Comparison of ENCODE assay signal across 11 cellular contexts in genomic region chr4:146545102-146545501, GRCh38. TPM values are rescaled to one million over a fixed set of nuclear protein-coding genes. Genes with fewer than 3 reads are reported as not detected.
DNase-seq lines count a peak whose midpoint lies in the region; ATAC-seq and TF ChIP-seq lines count a peak whose summit lies in the region.
"Had no signal": no experiment of that assay in that cellular context is flagged by ENCODE, and none has a peak within 500 bp of the region (broad histone marks: within the 10 kb centered on the region; RNA-seq: fewer than 3 reads in every experiment).

No MANE protein-coding gene starts in this region.

- TF ChIP-seq CTCF in MCF 10A (IDR thresholded peaks at IDR 0.05; ENCODE audit: unreplicated experiment): peak; percentile 28
- TF ChIP-seq CTCF in breast epithelium (IDR thresholded peaks at IDR 0.05): no peak
- TF ChIP-seq CTCF in upper lobe of right lung (IDR thresholded peaks at IDR 0.05): peak; percentile 13

- no TSS peak for BruUV-seq in MCF 10A (replicated peaks; lab: Mats Ljungman, UMichigan)

- no peaks in the 10 kb centered on the region for H3K27me3 ChIP-seq in breast epithelium
- 0 out of 2 replicates have a peak, but pooled peaks cover 2% of the 10 kb centered on the region for H3K27me3 ChIP-seq in Karpas-422 (ENCODE audit: low read length)
- H3K27me3 ChIP-seq in upper lobe of right lung: no peaks in the 10 kb centered on the region

- H3K4me1 ChIP-seq in breast epithelium (no peaks in the 10 kb centered on the region), Karpas-422 (ENCODE audit: low read length) (no peaks in the 10 kb centered on the region), upper lobe of right lung (no peaks in the 10 kb centered on the region)

- H3K27ac ChIP-seq in breast epithelium: no peak overlapping the region
- no peak overlapping the region for H3K27ac ChIP-seq in Karpas-422 (ENCODE audit: low read length)
- no peak overlapping the region for H3K27ac ChIP-seq in upper lobe of right lung

- peaks cover 13% of the 10 kb centered on the region for H3K27me3 Mint-ChIP-seq in MCF 10A (ENCODE audit: insufficient read depth, unreplicated experiment)
- peaks cover 3% of the 10 kb centered on the region for H3K27me3 Mint-ChIP-seq in activated naive CD4-positive, alpha-beta T cell treated with anti-CD3 and anti-CD28 coated beads, Interleukin-2, amount 10 ng/mL, durations not matched to agents 7 days and 5 days

- H3K9ac ChIP-seq in Karpas-422 (ENCODE audit: low read length): no peak overlapping the region

- H3K4me2 ChIP-seq in Karpas-422 (ENCODE audit: low read depth, low read length, poor library complexity, severe bottlenecking): no peak overlapping the region

- H2AFZ ChIP-seq in Karpas-422 (ENCODE audit: low read length): no peak overlapping the region

- H3K4me3 ChIP-seq in breast epithelium (no peak overlapping the region), Karpas-422 (ENCODE audit: low read length) (no peak overlapping the region), upper lobe of right lung (no peak overlapping the region)

- CTCF ChIA-PET in MCF 10A (lab: Yijun Ruan, JAX): interaction anchor here (0.6 to 2.0 kb wide), 8 partner anchors 9 to 1815 kb away, joined by 3 to 5 read pairs (median 4); no protein-coding TSS in a partner anchor
- CTCF ChIA-PET in activated naive CD4-positive, alpha-beta T cell treated with anti-CD3 and anti-CD28 coated beads, Interleukin-2, amount 10 ng/mL, durations not matched to agents 7 days and 5 days (lab: Charles Lee): no interaction called here

- no peaks in the 10 kb centered on the region for H3K79me2 ChIP-seq in Karpas-422 (ENCODE audit: low read length)

- H3K36me3 Mint-ChIP-seq in MCF 10A (ENCODE audit: insufficient read depth, unreplicated experiment): peaks cover 6% of the 10 kb centered on the region
- H3K36me3 Mint-ChIP-seq in activated naive CD4-positive, alpha-beta T cell treated with anti-CD3 and anti-CD28 coated beads, Interleukin-2, amount 10 ng/mL, durations not matched to agents 7 days and 5 days: no peaks in the 10 kb centered on the region

- peak; percentile 68 for ATAC-seq in upper lobe of right lung

- peaks cover 0 to 5% of the 10 kb centered on the region in 2 donors for H3K9me3 ChIP-seq in breast epithelium
- no peaks in the 10 kb centered on the region for H3K9me3 ChIP-seq in Karpas-422 (ENCODE audit: low read length)
- H3K9me3 ChIP-seq in upper lobe of right lung: no peaks in the 10 kb centered on the region

- intact Hi-C loops in MCF 10A (cut with micrococcal nuclease) (loop anchor here (1.0 kb wide), 1 partner anchor 370 kb away; no protein-coding TSS in a partner anchor), breast epithelium (cut with DNase I; ENCODE audit: low total_unique reads) (no loop called here), upper lobe of right lung (cut with DNase I) (no loop called here)

- TF ChIP-seq POLR2A in breast epithelium (IDR thresholded peaks at IDR 0.05): no peak

- DNase-seq in MCF 10A (ENCODE audit: unreplicated experiment) (peak; percentile 62), breast epithelium (ENCODE audit: low spot score in 2 of 2) (no peak), Karpas-422 (peak; percentile 78), cerebellar cortex (ENCODE audit: low spot score) (peak; percentile 11), upper lobe of right lung (no peak), NCI-H2171 (lab: John Stamatoyannopoulos, UW) (no peak), NCI-H2171 treated with DMSO at 0.1 percent for 48 hours (lab: John Stamatoyannopoulos, UW) (no peak)
- no peak for DNase-seq in activated naive CD4-positive, alpha-beta T cell treated with anti-CD3 and anti-CD28 coated beads, Interleukin-2, amount 10 ng/mL, durations not matched to agents 7 days and 5 days
- DNase-seq: DMS79 had no signal

- H3K4me3 Mint-ChIP-seq in MCF 10A (ENCODE audit: unreplicated experiment): no peak overlapping the region
- H3K4me3 Mint-ChIP-seq in activated naive CD4-positive, alpha-beta T cell treated with anti-CD3 and anti-CD28 coated beads, Interleukin-2, amount 10 ng/mL, durations not matched to agents 7 days and 5 days: no peak overlapping the region
- H3K4me3 Mint-ChIP-seq: IgD-negative memory B cell, memory B cell had no signal

- H3K4me1 Mint-ChIP-seq in MCF 10A (ENCODE audit: insufficient read depth, unreplicated experiment): no peaks in the 10 kb centered on the region
- no peaks in the 10 kb centered on the region for H3K4me1 Mint-ChIP-seq in activated naive CD4-positive, alpha-beta T cell treated with anti-CD3 and anti-CD28 coated beads, Interleukin-2, amount 10 ng/mL, durations not matched to agents 7 days and 5 days
- H3K4me1 Mint-ChIP-seq: memory B cell had no signal

- no peak overlapping the region for H3K27ac Mint-ChIP-seq in MCF 10A (ENCODE audit: low read depth, unreplicated experiment)
- no peak overlapping the region for H3K27ac Mint-ChIP-seq in activated naive CD4-positive, alpha-beta T cell treated with anti-CD3 and anti-CD28 coated beads, Interleukin-2, amount 10 ng/mL, durations not matched to agents 7 days and 5 days
- H3K27ac Mint-ChIP-seq: IgD-negative memory B cell, memory B cell had no signal

- H3K36me3 ChIP-seq in breast epithelium (no peaks in the 10 kb centered on the region), Karpas-422 (ENCODE audit: insufficient read depth, low read length) (no peaks in the 10 kb centered on the region), upper lobe of right lung (no peaks in the 10 kb centered on the region)

- peaks cover 7% of the 10 kb centered on the region for H3K9me3 Mint-ChIP-seq in MCF 10A (ENCODE audit: unreplicated experiment)
- H3K9me3 Mint-ChIP-seq in activated naive CD4-positive, alpha-beta T cell treated with anti-CD3 and anti-CD28 coated beads, Interleukin-2, amount 10 ng/mL, durations not matched to agents 7 days and 5 days: peaks cover 5% of the 10 kb centered on the region

- H4K20me1 ChIP-seq in Karpas-422 (ENCODE audit: insufficient read depth, low read depth, low read length): no peaks in the 10 kb centered on the region

- no peaks in the 10 kb centered on the region for H3K9me2 ChIP-seq in Karpas-422 (replicated peaks; ENCODE audit: insufficient read depth, low read length)

- POLR2A ChIA-PET in MCF 10A (lab: Yijun Ruan, JAX): interaction anchor here (0.6 to 0.7 kb wide), 2 partner anchors 40 to 103 kb away, joined by 3 read pairs; no protein-coding TSS in a partner anchor

RNA-seq across cellular contexts. Expression of gene SLC10A7, which starts 23.4 kb away (rescaled TPM):
- total RNA-seq in MCF 10A (2022) (23.0 and 27.4 TPM in 2 replicates), breast epithelium (10 to 100 TPM; 11.7 to 25.8 (median 17.0) TPM), upper lobe of right lung (19.3 TPM)
- 17.0 and 26.6 TPM in 2 replicates for total RNA-seq in Karpas-422 (2014; rRNA removed; shearing (Covaris generic); ENCODE audit: low replicate concordance)

Comparison
In these comparisons a context has a peak if more than half of its experiments do, and no peak if none do; other contexts are left out.
1. DNase-seq: peak in MCF 10A (single experiment), Karpas-422 (single experiment) and cerebellar cortex (single experiment); none in breast epithelium (0 of 2), upper lobe of right lung (single experiment), NCI-H2171 (single experiment), NCI-H2171 treated with DMSO at 0.1 percent for 48 hours (single experiment) and activated naive CD4-positive, alpha-beta T cell treated with anti-CD3 and anti-CD28 coated beads, Interleukin-2, amount 10 ng/mL, durations not matched to agents 7 days and 5 days (single experiment).
2. CTCF ChIP-seq: peak in MCF 10A (single experiment) and upper lobe of right lung (single experiment); none in breast epithelium (0 of 3).